34 cellular contexts compared by ENCODE assay signal in genomic region chr13:82118589-82118988, GRCh38.
"Had no signal": no experiment of that assay in that cellular context is flagged by ENCODE, and none has a peak within 500 bp of the region (broad histone marks: within the 10 kb centered on the region; RNA-seq: fewer than 3 reads in every experiment).

No MANE protein-coding gene starts in this region.

- DNase-seq: Karpas-422, Kasumi-1, MG63, MM.1S, MV-4-11, NCI-H1048, NCI-H1092, NCI-H1092 treated with DMSO at 0.1 percent for 48 hours, NCI-H1105, NCI-H1105 treated with DMSO at 0.1 percent for 48 hours, NCI-H1417, NCI-H1417 treated with DMSO at 0.1 percent for 48 hours, NCI-H1436, NCI-H1436 treated with DMSO at 0.1 percent for 48 hours, NCI-H146, NCI-H1694, NCI-H1694 treated with DMSO at 0.1 percent for 48 hours, NCI-H187, NCI-H187 treated with DMSO at 0.1 percent for 48 hours, NCI-H1930, NCI-H2029, NCI-H2029 treated with DMSO at 0.1 percent for 48 hours, NCI-H2081, NCI-H2081 treated with DMSO at 0.1 percent for 48 hours, NCI-H2107, NCI-H2171, NCI-H2171 treated with DMSO at 0.1 percent for 48 hours, NCI-H2227 treated with DMSO at 0.1 percent for 48 hours, NCI-H226, NCI-H345, NCI-H446, NCI-H446 treated with DMSO at 0.1 percent for 48 hours, NCI-H510A had no signal

- H3K9me3 ChIP-seq: MG63 had no signal

- H3K27me3 ChIP-seq: MG63 had no signal

- H3K9ac ChIP-seq: KMS-11 had no signal

- H3K4me2 ChIP-seq: KMS-11 had no signal

- H3K27ac ChIP-seq: KMS-11 had no signal

- H3K4me3 ChIP-seq: MG63 had no signal

- H3K36me3 ChIP-seq: MG63 had no signal
